ENCODE assay signal across 9 cellular contexts in the genomic region with DNA sequence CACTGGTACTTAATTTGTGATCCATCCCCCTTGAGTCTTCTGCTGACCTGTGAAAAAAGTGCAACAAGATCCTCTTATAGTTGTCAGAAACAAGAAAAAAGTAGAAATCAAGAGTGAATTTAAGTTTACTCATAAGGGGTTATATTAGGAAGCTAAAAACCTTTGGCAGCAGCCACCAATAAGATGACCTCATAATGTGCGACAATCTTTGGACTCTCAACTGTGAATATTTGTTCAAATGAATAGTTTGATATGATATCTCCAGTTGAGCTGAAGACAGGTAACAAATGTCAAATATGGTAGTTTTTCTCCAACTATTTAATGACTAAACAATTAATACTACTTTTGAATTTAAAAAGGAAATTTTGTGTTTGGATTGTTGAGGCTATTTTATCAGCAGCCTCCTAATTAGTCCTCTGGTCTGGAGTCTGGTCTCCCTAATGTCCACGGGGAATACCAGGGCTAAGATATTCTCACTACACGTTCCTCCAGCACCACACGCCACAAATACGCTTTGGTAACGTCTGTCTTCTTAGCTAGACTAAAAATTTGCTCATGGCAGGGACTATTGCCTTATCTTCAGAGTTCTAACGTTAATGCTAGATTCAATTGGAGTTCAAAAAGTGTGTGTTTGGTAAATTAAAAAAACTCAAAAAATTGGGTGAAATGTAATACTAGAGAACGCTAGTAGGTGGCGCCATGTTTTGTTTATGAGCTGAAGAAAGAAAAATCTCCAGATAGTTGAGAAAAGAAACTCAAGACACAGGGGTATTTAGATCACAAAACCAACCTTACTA. TPM values are rescaled to one million over a fixed set of nuclear protein-coding genes. Genes with fewer than 3 reads are reported as not detected.
A peak's percentile ranks its signal among the peaks of the same experiment; 100 is the strongest.
DNase-seq lines count a peak whose midpoint lies in the region; ATAC-seq, FAIRE-seq and TF ChIP-seq lines count a peak whose summit lies in the region.
"Had no signal": no experiment of that assay in that cellular context is flagged by ENCODE, and none has a peak within 500 bp of the region (broad histone marks: within the 10 kb centered on the region; RNA-seq: fewer than 3 reads in every experiment).

No MANE protein-coding gene starts in this region.

- no peaks in the 10 kb centered on the region for H3K36me3 ChIP-seq in SU-DHL-6 (ENCODE audit: low read length)
- no peaks in the 10 kb centered on the region for H3K36me3 ChIP-seq in keratinocyte (ENCODE audit: control insufficient read depth in 2 of 2, extremely low read depth in 1 of 2, insufficient read depth in 2 of 2, low read length in 2 of 2)

- H3K4me2 ChIP-seq in SU-DHL-6 (ENCODE audit: low read depth, low read length, poor library complexity, severe bottlenecking) (no peak overlapping the region), keratinocyte (ENCODE audit: control insufficient read depth, extremely low read depth, insufficient read depth, low read depth, low read length) (no peak overlapping the region)

- DNase-seq in AG09309 (ENCODE audit: low read depth) (no peak), GM18507 (ENCODE audit: extremely low spot score, insufficient read length, low read depth) (peak; percentile 5), keratinocyte (ENCODE audit: low read depth, low spot score) (no peak), NCI-H2171 (lab: John Stamatoyannopoulos, UW) (no peak), SHP77 treated with DMSO at 0.1 percent for 48 hours (lab: John Stamatoyannopoulos, UW) (no peak)
- DNase-seq: stimulated activated CD4-positive, alpha-beta T cell treated with anti-CD3 and anti-CD28 coated beads, Interleukin-2, amount 100 ng/mL, for 24 hours had no signal

- no peaks in the 10 kb centered on the region for H3K9me3 ChIP-seq in SU-DHL-6 (ENCODE audit: insufficient read depth, low read length)
- H3K9me3 ChIP-seq in keratinocyte (ENCODE audit: control insufficient read depth, low read depth, low read length): no peaks in the 10 kb centered on the region

- H3K27me3 ChIP-seq in SU-DHL-6 (ENCODE audit: low read length) (no peaks in the 10 kb centered on the region), keratinocyte (ENCODE audit: control insufficient read depth, extremely low read depth, insufficient read depth, low read length) (no peaks in the 10 kb centered on the region)

- ATAC-seq in HG03039 (IDR thresholded peaks at IDR 0.05; ENCODE audit: unreplicated experiment) (no peak), GM18511 (IDR thresholded peaks at IDR 0.05; ENCODE audit: unreplicated experiment) (no peak)

- H3K4me1 ChIP-seq in keratinocyte (ENCODE audit: control insufficient read depth, extremely low read depth, insufficient read depth, low read length): no peaks in the 10 kb centered on the region

- FAIRE-seq in GM18507 (lab: Jason Lieb, UNC) (peak; percentile 59), keratinocyte (lab: Jason Lieb, UNC) (no peak)

- H2AFZ ChIP-seq in SU-DHL-6 (ENCODE audit: low read depth, low read length, severe bottlenecking): peak overlapping the region; percentile 11
- no peak overlapping the region for H2AFZ ChIP-seq in keratinocyte (ENCODE audit: control insufficient read depth, low read length)

- dilution Hi-C loops in keratinocyte (cut with MboI; ENCODE audit: extremely low pct_ligation_motif_present, low sequenced_read_pairs): no loop called here

- H3K27ac ChIP-seq in SU-DHL-6 (ENCODE audit: low read depth, low read length) (no peak overlapping the region), keratinocyte (ENCODE audit: control insufficient read depth, insufficient read depth, low read length) (no peak overlapping the region)

- H3K4me3 ChIP-seq in AG09309 (ENCODE audit: control insufficient read depth, low read depth, low read length): no peak overlapping the region
- no peak overlapping the region for H3K4me3 ChIP-seq in SU-DHL-6 (ENCODE audit: insufficient read depth, low read length, poor library complexity, severe bottlenecking)
- no peak overlapping the region for H3K4me3 ChIP-seq in keratinocyte (ENCODE audit: control insufficient read depth in 2 of 3, extremely low read depth in 1 of 3, insufficient read depth in 2 of 3, low read depth in 1 of 3, low read length in 3 of 3)

- H3K9me2 ChIP-seq in SU-DHL-6 (replicated peaks; ENCODE audit: insufficient read depth, low read length): no peaks in the 10 kb centered on the region

- TF ChIP-seq CTCF in AG09309 (IDR thresholded peaks at IDR 0.05; ENCODE audit: control insufficient read depth, insufficient read depth, low read depth, low read length, missing control alignments) (peak; percentile 43), SU-DHL-6 (IDR thresholded peaks at IDR 0.05; ENCODE audit: insufficient read depth, low read length, poor library complexity, severe bottlenecking) (peak; percentile 50), keratinocyte (optimal IDR thresholded peaks at IDR 0.05 in 1 of 3, IDR thresholded peaks at IDR 0.05 in 1 of 3, conservative IDR thresholded peaks at IDR 0.05 in 1 of 3; ENCODE audit: extremely low read depth in 1 of 3, insufficient read depth in 2 of 3, low read length in 3 of 3) (peak in 2 of 3 experiments; percentile 47 to 48)

- no peaks in the 10 kb centered on the region for H3K9me1 ChIP-seq in keratinocyte (ENCODE audit: control insufficient read depth, extremely low read depth, insufficient read depth, low read length)

- H3F3A ChIP-seq in SU-DHL-6 (ENCODE audit: insufficient read depth): no peaks in the 10 kb centered on the region

- H3K79me2 ChIP-seq in SU-DHL-6 (ENCODE audit: insufficient read depth, low read length) (no peaks in the 10 kb centered on the region), keratinocyte (ENCODE audit: control insufficient read depth, insufficient read depth, low read length) (no peaks in the 10 kb centered on the region)

- H4K20me1 ChIP-seq in SU-DHL-6 (ENCODE audit: low read depth, low read length) (no peaks in the 10 kb centered on the region; the same call in 1 of the 2 replicates), keratinocyte (ENCODE audit: control insufficient read depth, extremely low read depth, insufficient read depth, low read length) (no peaks in the 10 kb centered on the region)

- no peak overlapping the region for H3K9ac ChIP-seq in SU-DHL-6 (ENCODE audit: low read length)
- H3K9ac ChIP-seq in keratinocyte (ENCODE audit: control insufficient read depth, extremely low read depth, insufficient read depth, low read length): no peak overlapping the region

RNA-seq across cellular contexts. Expression of gene PDX1, which starts 51.0 kb away (rescaled TPM):
- not detected in 3 replicates for polyA plus RNA-seq in keratinocyte
- not detected for polyA plus RNA-seq in keratinocyte (2011; ENCODE audit: low read depth)
- polyA plus RNA-seq in keratinocyte (2011; cell fraction: cytosol; rRNA removed): not detected in 2 replicates
- not detected in 2 replicates for polyA plus RNA-seq in keratinocyte (2011; cell fraction: nucleus; rRNA removed)
- polyA plus RNA-seq in keratinocyte (2012; ENCODE audit: low replicate concordance): not detected in 2 replicates
- polyA minus RNA-seq in keratinocyte: not detected in 3 replicates
- polyA minus RNA-seq in keratinocyte (2011; cell fraction: cytosol; rRNA and poly(A)+ RNA removed): not detected
- polyA minus RNA-seq in keratinocyte (2011; cell fraction: nucleus; rRNA and poly(A)+ RNA removed): not detected in 2 replicates
